15 cellular contexts compared by ENCODE assay signal in genomic region chr18:12282436-12283039, GRCh38. TPM values are rescaled to one million over a fixed set of nuclear protein-coding genes. Genes with fewer than 3 reads are reported as not detected.
DNase-seq lines count a peak whose midpoint lies in the region; ATAC-seq and TF ChIP-seq lines count a peak whose summit lies in the region.
"Had no signal": no experiment of that assay in that cellular context is flagged by ENCODE, and none has a peak within 500 bp of the region (broad histone marks: within the 10 kb centered on the region; RNA-seq: fewer than 3 reads in every experiment).

No MANE protein-coding gene starts in this region.

- H2BK15ac ChIP-seq in IMR-90 (ENCODE audit: low read depth, low read length) (peak overlapping the region; percentile 97), mesenchymal stem cell (ENCODE audit: low read depth, poor library complexity, severe bottlenecking) (peak overlapping the region; percentile 73)

- WGBS in IMR-90 (ENCODE audit: extremely low coverage in 2 of 2, insufficient read length in 1 of 2), 2 experiments: 55% methylated on average over 6 of the region's 9 CpGs; no CpG with 5 or more reads in 1 of the 2 experiments
- WGBS in mesenchymal stem cell: 47% methylated on average over 9 of the region's 9 CpGs

- H2AK9ac ChIP-seq in IMR-90 (replicated peaks; ENCODE audit: low read depth, low read length, poor library complexity): peak overlapping the region; percentile 94

- dilution Hi-C loops in IMR-90 (cut with HindIII; ENCODE audit: low sequenced_read_pairs, unreplicated experiment): no loop called here

- ATAC-seq in IMR-90 (ENCODE audit: low read depth) (peak; percentile 34), GM21526 (IDR thresholded peaks at IDR 0.05; ENCODE audit: low FRiP score, unreplicated experiment) (no peak), GM18520 (IDR thresholded peaks at IDR 0.05; ENCODE audit: unreplicated experiment) (no peak)
- ATAC-seq: stimulated activated memory B cell treated with anti-CD40 and anti-IgM and Interleukin-4, amounts not matched to agents 10 μg/mL and 1 μg/mL and 100 μg/mL, for 72 hours had no signal

- TF ChIP-seq CTCF in AG04449 (IDR thresholded peaks at IDR 0.05; ENCODE audit: insufficient read depth, low read length, missing control alignments) (no peak), IMR-90 (conservative IDR thresholded peaks at IDR 0.05; ENCODE audit: low read depth, low read length) (no peak), chondrocyte (IDR thresholded peaks at IDR 0.05) (no peak)

- H3K27ac Mint-ChIP-seq in chondrocyte (ENCODE audit: unreplicated experiment): peak overlapping the region; percentile 58
- H3K27ac Mint-ChIP-seq: naive B cell; stimulated activated memory B cell treated with anti-CD40 and anti-IgM and Interleukin-4, amounts not matched to agents 10 μg/mL and 1 μg/mL and 100 μg/mL, for 72 hours had no signal

- H3K4me3 Mint-ChIP-seq in chondrocyte (ENCODE audit: unreplicated experiment): no peak overlapping the region
- H3K4me3 Mint-ChIP-seq: naive B cell; stimulated activated memory B cell treated with anti-CD40 and anti-IgM and Interleukin-4, amounts not matched to agents 10 μg/mL and 1 μg/mL and 100 μg/mL, for 72 hours had no signal

- H3K79me1 ChIP-seq in IMR-90 (ENCODE audit: low read depth in 1 of 2, low read length in 2 of 2): peaks cover 12 to 47% of the 10 kb centered on the region in 2 experiments
- H3K79me1 ChIP-seq in mesenchymal stem cell (replicated peaks; ENCODE audit: low read length, poor library complexity, severe bottlenecking): peaks cover 2% of the 10 kb centered on the region

- H3K4me1 ChIP-seq in IMR-90 (ENCODE audit: control insufficient read depth, insufficient read depth, low read length) (peaks cover 36% of the 10 kb centered on the region), mesenchymal stem cell (ENCODE audit: control insufficient read depth, insufficient read depth, low read depth, low read length) (peaks cover 37% of the 10 kb centered on the region)

- intact Hi-C loops in IMR-90 (cut with micrococcal nuclease): no loop called here

- no peaks in the 10 kb centered on the region for H3K27me3 Mint-ChIP-seq in chondrocyte (ENCODE audit: low read depth)

- H2BK120ac ChIP-seq in IMR-90 (ENCODE audit: low read depth, low read length) (peak overlapping the region; percentile 95), mesenchymal stem cell (ENCODE audit: low read depth, low read length) (peak overlapping the region; percentile 2)

- no peaks in the 10 kb centered on the region for H3K36me3 ChIP-seq in IMR-90 (ENCODE audit: control insufficient read depth, insufficient read depth, low read length)
- no peaks in the 10 kb centered on the region for H3K36me3 ChIP-seq in mesenchymal stem cell (ENCODE audit: control insufficient read depth in 1 of 2, insufficient read depth in 2 of 2, low read depth in 1 of 2, low read length in 2 of 2)
- H3K36me3 ChIP-seq: BLaER1 treated with 17β-estradiol and CSF1 and Interleukin-3, amounts not matched to agents 10 nM and 100 nM had no signal

- H3K56ac ChIP-seq in IMR-90 (ENCODE audit: extremely low read depth, insufficient read depth, low read length): peak overlapping the region; percentile 56; the same call in 1 of the 2 replicates

- peak; percentile 85 for DNase-seq in AG04449 (ENCODE audit: low read depth, low spot score)
- DNase-seq in IMR-90: peak; percentile 93
- no peak for DNase-seq in chondrocyte (ENCODE audit: low spot score)
- DNase-seq in mesenchymal stem cell: peak; percentile 92
- no peak for DNase-seq in midbrain (lab: John Stamatoyannopoulos, UW)
- no peak for DNase-seq in ureter (ENCODE audit: low spot score)
- DNase-seq: activated CD4-positive, CD25-positive, alpha-beta regulatory T cell treated with anti-CD3 and anti-CD28 coated beads, Interleukin-2, amount 50 U/mL, for 72 hours; naive B cell; NCI-H2227 treated with DMSO at 0.1 percent for 48 hours; SIG-M5 had no signal

- peak overlapping the region in 1 of 2 experiments; percentile 38 for H2BK12ac ChIP-seq in mesenchymal stem cell (ENCODE audit: low read length in 2 of 2)

- in situ Hi-C loops in IMR-90 (cut with MboI; ENCODE audit: low sequenced_read_pairs): loop anchor here (10.0 kb wide), 1 partner anchor 428 kb away; the partner anchor contains the start of gene CHMP1B

- H3K27me3 ChIP-seq in IMR-90 (ENCODE audit: control insufficient read depth, insufficient read depth, low read length) (no peaks in the 10 kb centered on the region), mesenchymal stem cell (ENCODE audit: control insufficient read depth in 1 of 2, insufficient read depth in 1 of 2, low read length in 2 of 2) (no peaks in the 10 kb centered on the region)
- H3K27me3 ChIP-seq: BLaER1 treated with 17β-estradiol and CSF1 and Interleukin-3, amounts not matched to agents 10 nM and 100 nM had no signal

- H2BK20ac ChIP-seq in IMR-90 (ENCODE audit: low read depth, low read length): peak overlapping the region; percentile 96

- BruUV-seq in IMR-90 (replicated peaks; lab: Mats Ljungman, UMichigan): no TSS peak

- peak overlapping the region; percentile 88 for H3K18ac ChIP-seq in IMR-90 (ENCODE audit: low read depth, low read length)
- peak overlapping the region; percentile 48 to 55 for H3K18ac ChIP-seq in mesenchymal stem cell (ENCODE audit: low read depth in 1 of 2, low read length in 2 of 2)

- H2AK5ac ChIP-seq in IMR-90 (ENCODE audit: low read depth, low read length): peak overlapping the region; percentile 97
- H2AK5ac ChIP-seq in mesenchymal stem cell (ENCODE audit: low read length, severe bottlenecking): peak overlapping the region; percentile 60

- H3K4me3 ChIP-seq in AG04449 (ENCODE audit: low read depth, low read length) (no peak overlapping the region; the same call in 1 of the 2 replicates), IMR-90 (ENCODE audit: insufficient read depth, low read depth, low read length) (no peak overlapping the region), mesenchymal stem cell (ENCODE audit: insufficient read depth in 1 of 2, low read depth in 1 of 2, low read length in 2 of 2) (no peak overlapping the region)
- H3K4me3 ChIP-seq: BLaER1 treated with 17β-estradiol and CSF1 and Interleukin-3, amounts not matched to agents 10 nM and 100 nM had no signal

- POLR2A ChIA-PET in AG04449 (lab: Yijun Ruan, JAX) (interaction anchor here (0.8 to 4.7 kb wide), 7 partner anchors 13 to 95 kb away, joined by 3 to 50 read pairs (median 4); partner anchors contain the start of genes AFG3L2 and TUBB6), IMR-90 (lab: Charles Lee; ENCODE audit: unreplicated experiment) (interaction anchor here (1.3 kb wide), 1 partner anchor 25 kb away, joined by 3 read pairs; the partner anchor contains the start of gene TUBB6)

- peak overlapping the region; percentile 71 for H4K5ac ChIP-seq in IMR-90 (ENCODE audit: low read depth, low read length)

- peaks cover 53% of the 10 kb centered on the region for H3K4me1 Mint-ChIP-seq in chondrocyte (ENCODE audit: low read depth)
- H3K4me1 Mint-ChIP-seq: stimulated activated memory B cell treated with anti-CD40 and anti-IgM and Interleukin-4, amounts not matched to agents 10 μg/mL and 1 μg/mL and 100 μg/mL, for 72 hours had no signal

- peak overlapping the region; percentile 94 for H4K91ac ChIP-seq in IMR-90 (ENCODE audit: insufficient read depth, low read depth, low read length)
- peak overlapping the region; percentile 55 for H4K91ac ChIP-seq in mesenchymal stem cell (ENCODE audit: low read length)

- peak overlapping the region; percentile 92 for H3K14ac ChIP-seq in IMR-90 (replicated peaks; ENCODE audit: low read depth, low read length)
- H3K14ac ChIP-seq in mesenchymal stem cell (ENCODE audit: low read length in 2 of 2): no peak overlapping the region

- H3K4ac ChIP-seq in IMR-90 (ENCODE audit: low read depth, low read length): peak overlapping the region; percentile 95
- peak overlapping the region in 1 of 2 experiments; percentile 41 for H3K4ac ChIP-seq in mesenchymal stem cell (ENCODE audit: low read depth in 1 of 2, low read length in 2 of 2)

- H3K9ac ChIP-seq in IMR-90 (ENCODE audit: low read depth, low read length) (peak overlapping the region; percentile 47; the same call in 1 of the 2 replicates), mesenchymal stem cell (ENCODE audit: low read length) (peak overlapping the region; percentile 78)
- H3K9ac ChIP-seq: BLaER1 treated with 17β-estradiol and CSF1 and Interleukin-3, amounts not matched to agents 10 nM and 100 nM had no signal

- no peaks in the 10 kb centered on the region; the same call in 1 of the 2 replicates for H4K20me1 ChIP-seq in IMR-90 (ENCODE audit: insufficient read depth, low read length)
- H4K20me1 ChIP-seq: BLaER1 treated with 17β-estradiol and CSF1 and Interleukin-3, amounts not matched to agents 10 nM and 100 nM had no signal

- peak overlapping the region; percentile 90 for H2BK5ac ChIP-seq in IMR-90 (ENCODE audit: low read depth, low read length, poor library complexity, severe bottlenecking)
- H2BK5ac ChIP-seq in mesenchymal stem cell (ENCODE audit: low read depth, low read length, poor library complexity, severe bottlenecking): no peak overlapping the region

- CTCF ChIA-PET in AG04449 (lab: Yijun Ruan, JAX) (interaction anchor here (0.8 to 5.7 kb wide), 13 partner anchors 10 to 379 kb away, joined by 3 to 32 read pairs (median 3); partner anchors contain the start of gene AFG3L2), IMR-90 (lab: Yijun Ruan, JAX) (interaction anchor here (1.1 to 1.8 kb wide), 2 partner anchors 11 to 110 kb away, joined by 7 to 8 read pairs; no protein-coding TSS in a partner anchor)

- peak; percentile 58 for TF ChIP-seq POLR2A in IMR-90 (IDR thresholded peaks at IDR 0.05; ENCODE audit: low read depth, low read length)

- peaks cover 24% of the 10 kb centered on the region; the same call in 1 of the 2 replicates for H3K9me1 ChIP-seq in IMR-90 (ENCODE audit: insufficient read depth, low read length)

- peak overlapping the region; percentile 85 for H2AFZ ChIP-seq in IMR-90 (replicated peaks; ENCODE audit: low read length, poor library complexity)
- H2AFZ ChIP-seq in mesenchymal stem cell (ENCODE audit: low read depth, low read length): no peak overlapping the region

- no peaks in the 10 kb centered on the region for H3K36me3 Mint-ChIP-seq in chondrocyte (ENCODE audit: low read depth)
- H3K36me3 Mint-ChIP-seq: naive B cell; stimulated activated memory B cell treated with anti-CD40 and anti-IgM and Interleukin-4, amounts not matched to agents 10 μg/mL and 1 μg/mL and 100 μg/mL, for 72 hours had no signal

- H3K9me3 ChIP-seq in IMR-90 (ENCODE audit: control insufficient read depth, insufficient read depth, low read length): no peaks in the 10 kb centered on the region
- no peaks in the 10 kb centered on the region for H3K9me3 ChIP-seq in mesenchymal stem cell (ENCODE audit: control insufficient read depth, low read length)
- H3K9me3 ChIP-seq: BLaER1 treated with 17β-estradiol and CSF1 and Interleukin-3, amounts not matched to agents 10 nM and 100 nM had no signal

- no peaks in the 10 kb centered on the region for H3K9me3 Mint-ChIP-seq in chondrocyte (ENCODE audit: low read depth)
- H3K9me3 Mint-ChIP-seq: naive B cell; stimulated activated memory B cell treated with anti-CD40 and anti-IgM and Interleukin-4, amounts not matched to agents 10 μg/mL and 1 μg/mL and 100 μg/mL, for 72 hours had no signal

- H3K23ac ChIP-seq in IMR-90 (ENCODE audit: low read depth, low read length): peak overlapping the region; percentile 90
- H3K23ac ChIP-seq in mesenchymal stem cell (ENCODE audit: low read length in 2 of 2): no peak overlapping the region

- H4K8ac ChIP-seq in IMR-90 (ENCODE audit: low read depth in 2 of 2, low read length in 2 of 2) (peak overlapping the region; percentile 68 to 95), mesenchymal stem cell (ENCODE audit: low read length) (peak overlapping the region; percentile 55)

- H3K27ac ChIP-seq in IMR-90 (ENCODE audit: insufficient read depth, low read length): peak overlapping the region; percentile 75
- H3K27ac ChIP-seq in mesenchymal stem cell (ENCODE audit: low read length, poor library complexity, severe bottlenecking): no peak overlapping the region
- H3K27ac ChIP-seq: BLaER1 treated with 17β-estradiol and CSF1 and Interleukin-3, amounts not matched to agents 10 nM and 100 nM had no signal

- TF ChIP-seq RAD21 in IMR-90 (IDR thresholded peaks at IDR 0.05; ENCODE audit: low read length): no peak

- H3K4me2 ChIP-seq in IMR-90 (ENCODE audit: low read depth, low read length) (peak overlapping the region; percentile 48; the same call in 1 of the 2 replicates), mesenchymal stem cell (ENCODE audit: low read length, poor library complexity, severe bottlenecking) (no peak overlapping the region)
- H3K4me2 ChIP-seq: BLaER1 treated with 17β-estradiol and CSF1 and Interleukin-3, amounts not matched to agents 10 nM and 100 nM had no signal

RNA-seq across cellular contexts. Expression of gene TUBB6, which starts 25.5 kb away (rescaled TPM):
- total RNA-seq in IMR-90 (2012; rRNA removed) (927 and 997 TPM in 2 replicates), chondrocyte (196 to 204 TPM (median 198 TPM) in 3 replicates), ureter (101 TPM)
- polyA plus RNA-seq in IMR-90 (2012; rRNA removed): 1,040 and 1,386 TPM in 2 replicates
- polyA plus RNA-seq in IMR-90 (2012; cell fraction: cytosol; rRNA removed): 740 and 1,531 TPM in 2 replicates
- 748 and 1,694 TPM in 2 replicates for polyA plus RNA-seq in IMR-90 (2012; cell fraction: nucleus; rRNA removed; ENCODE audit: low replicate concordance)
- polyA plus RNA-seq in mesenchymal stem cell (2013, experiment 1 of 2): 234 TPM
- polyA plus RNA-seq in mesenchymal stem cell (2013, experiment 2 of 2): 237 TPM

RNA-seq across cellular contexts. Expression of gene CIDEA, which starts 28.4 kb away (rescaled TPM):
- total RNA-seq in IMR-90 (2012; rRNA removed) (not detected in 2 replicates), chondrocyte (not detected in 3 replicates), ureter (not detected)
- polyA plus RNA-seq in IMR-90 (2012; rRNA removed): not detected in 2 replicates
- 0.12 TPM in 1 of 2 replicates, not detected in the other for polyA plus RNA-seq in IMR-90 (2012; cell fraction: cytosol; rRNA removed)
- not detected in 2 replicates for polyA plus RNA-seq in IMR-90 (2012; cell fraction: nucleus; rRNA removed; ENCODE audit: low replicate concordance)
- not detected for polyA plus RNA-seq in mesenchymal stem cell (2013, experiment 1 of 2)
- not detected for polyA plus RNA-seq in mesenchymal stem cell (2013, experiment 2 of 2)
- total RNA-seq: cerebellum had no signal

Comparison
In these comparisons a context has a peak if more than half of its experiments do, and no peak if none do; other contexts are left out.
1. DNase-seq: peak in AG04449 (single experiment), IMR-90 (single experiment) and mesenchymal stem cell (single experiment); none in chondrocyte (single experiment), midbrain (single experiment) and ureter (single experiment).